2 cellular contexts compared by ENCODE assay signal in genomic region chr17:14015286-14015685, GRCh38.
TF ChIP-seq lines count a peak whose summit lies in the region.

No MANE protein-coding gene starts in this region.

TF ChIP-seq in SK-N-SH treated with all-trans-retinoic acid at 6 μM for 48 hours, 23 proteins besides CTCF, POLR2A, EP300 and RAD21 (continued from another document):
- no peak for TF ChIP-seq PATZ1 (CRISPR knock-in tag; IDR thresholded peaks at IDR 0.05; ENCODE audit: borderline replicate concordance)

TF ChIP-seq in SK-N-SH, 30 proteins besides CTCF, POLR2A, EP300 and RAD21 (continued from another document):
- TF ChIP-seq SIN3A (IDR thresholded peaks at IDR 0.05; ENCODE audit: borderline replicate concordance, low read depth, low read length) (no peak), TAF1 (IDR thresholded peaks at IDR 0.05; ENCODE audit: borderline replicate concordance, low read depth, low read length) (no peak), IRF3 (IDR thresholded peaks at IDR 0.05; ENCODE audit: low read depth, low read length) (no peak), RFX5 (IDR thresholded peaks at IDR 0.05; ENCODE audit: low read length) (no peak), FOXJ3 (CRISPR knock-in tag; IDR thresholded peaks at IDR 0.05) (no peak)
